8 cellular contexts compared by ENCODE assay signal in the genomic region with DNA sequence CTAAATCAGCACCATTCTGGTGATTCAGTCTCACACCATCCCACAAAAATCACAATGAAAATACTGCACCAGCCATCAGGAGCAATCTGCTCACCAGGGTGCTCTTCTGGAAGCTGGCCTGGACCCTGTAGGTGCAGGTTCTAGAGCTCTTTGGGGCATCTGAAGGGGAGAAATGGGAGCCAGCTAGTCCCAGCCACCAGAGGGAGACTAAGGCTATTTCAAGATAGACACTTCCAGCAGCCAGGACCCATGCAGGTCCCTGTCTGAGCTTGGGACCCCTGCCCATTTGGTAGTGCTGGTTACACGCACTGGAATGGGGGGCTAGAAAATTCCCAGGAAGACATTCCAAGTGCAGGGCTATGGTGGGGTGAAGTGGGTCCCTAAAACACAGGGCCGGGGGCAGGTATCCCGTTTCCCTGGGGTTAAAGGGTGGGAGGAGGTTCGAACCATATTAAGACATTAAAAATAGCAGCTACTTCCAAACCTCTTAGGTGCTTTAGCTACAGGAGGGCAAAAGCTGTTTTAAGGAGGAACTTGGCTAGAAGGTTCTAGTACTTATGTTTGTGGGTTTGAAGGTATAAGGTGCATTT.
A peak's percentile ranks its signal among the peaks of the same experiment; 100 is the strongest.
DNase-seq lines count a peak whose midpoint lies in the region; ATAC-seq and TF ChIP-seq lines count a peak whose summit lies in the region.

No MANE protein-coding gene starts in this region.

- no peak overlapping the region for H2AFZ ChIP-seq in GM23338

- H4K20me1 ChIP-seq in GM23338 (replicated peaks; ENCODE audit: insufficient read depth), result no peaks in the 10 kb centered on the region

- POLR2A ChIA-PET in CD4-positive, alpha-beta memory T cell (lab: Charles Lee; ENCODE audit: partially characterized antibody), result interaction anchor here (0.6 to 2.6 kb wide), 16 partner anchors 14 to 237 kb away, joined by 3 to 16 read pairs (median 6); partner anchors contain the start of gene NFATC2

- no peak overlapping the region for H3K4me3 ChIP-seq in CD4-positive, alpha-beta memory T cell (ENCODE audit: low read length in 2 of 2)
- H3K4me3 ChIP-seq in GM23338, result no peak overlapping the region
- no peak overlapping the region for H3K4me3 ChIP-seq in colonic mucosa
- H3K4me3 ChIP-seq in lower leg skin (ENCODE audit: low read depth, poor library complexity, severe bottlenecking), result no peak overlapping the region

- H3K4me2 ChIP-seq in GM23338, result 0 out of 2 replicates have a peak overlapping the region, but pooled peaks have one; percentile 3

- TF ChIP-seq CTCF in GM23338 (conservative IDR thresholded peaks at IDR 0.05; ENCODE audit: low read depth in 2 of 2) (peak; percentile 64 to 78), colonic mucosa (IDR thresholded peaks at IDR 0.05) (peak; percentile 27), lower leg skin (IDR thresholded peaks at IDR 0.05) (no peak), omental fat pad (IDR thresholded peaks at IDR 0.05) (no peak)

- H3K27me3 ChIP-seq in CD4-positive, alpha-beta memory T cell (ENCODE audit: insufficient read depth, low read length), result no peaks in the 10 kb centered on the region
- H3K27me3 ChIP-seq in GM23338 (ENCODE audit: insufficient read depth) (no peaks in the 10 kb centered on the region), colonic mucosa (no peaks in the 10 kb centered on the region)

- in situ Hi-C loops in SK-MEL-5 (cut with HindIII; ENCODE audit: low pct_unique_long_range_greater_than_20kb, low sequenced_read_pairs), result no loop called here

- H3K9ac ChIP-seq in colonic mucosa (ENCODE audit: low read depth in 2 of 2, low read length in 2 of 2), result peak overlapping the region in 1 of 2 donors; percentile 13

- CTCF ChIA-PET in CD4-positive, alpha-beta memory T cell (lab: Charles Lee; ENCODE audit: partially characterized antibody), result interaction anchor here (0.7 to 4.0 kb wide), 49 partner anchors 10 to 237 kb away, joined by 3 to 85 read pairs (median 4); partner anchors contain the start of gene NFATC2

- no peaks in the 10 kb centered on the region for H3F3A ChIP-seq in GM23338 (replicated peaks; ENCODE audit: low read depth)

- peaks cover 0 to 2% (median 0%) of the 10 kb centered on the region in 8 donors for H3K9me3 Mint-ChIP-seq in CD4-positive, alpha-beta memory T cell
- no peaks in the 10 kb centered on the region for H3K9me3 Mint-ChIP-seq in GM23338

- H3K4me1 ChIP-seq in CD4-positive, alpha-beta memory T cell (ENCODE audit: insufficient read depth, low read length), result peaks cover 48% of the 10 kb centered on the region
- H3K4me1 ChIP-seq in GM23338 (ENCODE audit: insufficient read depth), result peaks cover 43% of the 10 kb centered on the region
- H3K4me1 ChIP-seq in colonic mucosa, result no peaks in the 10 kb centered on the region

- no peaks in the 10 kb centered on the region for H3K79me2 ChIP-seq in GM23338 (replicated peaks; ENCODE audit: insufficient read depth)

- H3K36me3 Mint-ChIP-seq in CD4-positive, alpha-beta memory T cell, result peaks cover 27 to 45% of the 10 kb centered on the region in 2 donors
- H3K36me3 Mint-ChIP-seq in GM23338 (ENCODE audit: low read depth), result no peaks in the 10 kb centered on the region

- 70 to 79% methylated on average over 4 of the region's 4 CpGs for WGBS in lower leg skin, 2 donors

- intact Hi-C loops in CD4-positive, alpha-beta memory T cell (cut with micrococcal nuclease), result loop anchor here (1.0 to 5.0 kb wide), 5 partner anchors 18 to 209 kb away; no protein-coding TSS in a partner anchor
- intact Hi-C loops in colonic mucosa (cut with DNase I) (no loop called here), lower leg skin (cut with DNase I; ENCODE audit: low total_unique reads) (no loop called here)

- H3K4me3 Mint-ChIP-seq in CD4-positive, alpha-beta memory T cell, result peak overlapping the region in 4 of 8 donors; percentile 13 to 50 (median 38)
- no peak overlapping the region for H3K4me3 Mint-ChIP-seq in GM23338

- no peaks in the 10 kb centered on the region for H3K9me2 ChIP-seq in GM23338 (ENCODE audit: insufficient read depth)

- peak; percentile 72 for ATAC-seq in GM23338
- ATAC-seq in omental fat pad (ENCODE audit: low FRiP score), result no peak

- peak; percentile 29 to 63 (median 37) for DNase-seq in CD4-positive, alpha-beta memory T cell
- DNase-seq in GM23338 (ENCODE audit: low spot score), result peak; percentile 76
- peak; percentile 82 for DNase-seq in SK-MEL-5 (ENCODE audit: low read depth, low spot score)
- no peak for DNase-seq in colonic mucosa
- DNase-seq in myocyte (ENCODE audit: low read depth), result peak; percentile 38
- DNase-seq in lower leg skin (ENCODE audit: low spot score in 2 of 2), result no peak
- DNase-seq in omental fat pad (ENCODE audit: low spot score), result no peak
- DNase-seq in mucosa of gallbladder (ENCODE audit: low spot score), result no peak

- no peaks in the 10 kb centered on the region for H3K27me3 Mint-ChIP-seq in CD4-positive, alpha-beta memory T cell
- peaks cover 4% of the 10 kb centered on the region for H3K27me3 Mint-ChIP-seq in GM23338 (ENCODE audit: insufficient read depth, low read depth, poor library complexity)

- peaks cover 24 to 52% (median 38%) of the 10 kb centered on the region in 4 donors for H3K4me1 Mint-ChIP-seq in CD4-positive, alpha-beta memory T cell
- peaks cover 54% of the 10 kb centered on the region for H3K4me1 Mint-ChIP-seq in GM23338

- peaks cover 9% of the 10 kb centered on the region for H3K36me3 ChIP-seq in CD4-positive, alpha-beta memory T cell (ENCODE audit: insufficient read depth, low read length)
- H3K36me3 ChIP-seq in GM23338 (ENCODE audit: insufficient read depth), result no peaks in the 10 kb centered on the region
- no peaks in the 10 kb centered on the region for H3K36me3 ChIP-seq in colonic mucosa

- no peak for TF ChIP-seq POLR2A in lower leg skin (IDR thresholded peaks at IDR 0.05)

- no peaks in the 10 kb centered on the region for H3K9me3 ChIP-seq in CD4-positive, alpha-beta memory T cell (ENCODE audit: control insufficient read depth in 1 of 2, low read length in 2 of 2)
- no peaks in the 10 kb centered on the region for H3K9me3 ChIP-seq in colonic mucosa

- H3K27ac ChIP-seq in CD4-positive, alpha-beta memory T cell (ENCODE audit: low read depth, low read length), result peak overlapping the region; percentile 13
- no peak overlapping the region for H3K27ac ChIP-seq in GM23338 (ENCODE audit: low read depth)
- H3K27ac ChIP-seq in colonic mucosa, result no peak overlapping the region

- H3K27ac Mint-ChIP-seq in CD4-positive, alpha-beta memory T cell, result peak overlapping the region; percentile 35 to 85 (median 77)
- H3K27ac Mint-ChIP-seq in GM23338, result no peak overlapping the region

TF ChIP-seq in GM23338, 12 proteins besides CTCF, POLR2A, EP300 and RAD21 (continues in another document):
- no peak for TF ChIP-seq NANOG (IDR thresholded peaks at IDR 0.05; ENCODE audit: borderline replicate concordance)
- TF ChIP-seq, protein P1, sequence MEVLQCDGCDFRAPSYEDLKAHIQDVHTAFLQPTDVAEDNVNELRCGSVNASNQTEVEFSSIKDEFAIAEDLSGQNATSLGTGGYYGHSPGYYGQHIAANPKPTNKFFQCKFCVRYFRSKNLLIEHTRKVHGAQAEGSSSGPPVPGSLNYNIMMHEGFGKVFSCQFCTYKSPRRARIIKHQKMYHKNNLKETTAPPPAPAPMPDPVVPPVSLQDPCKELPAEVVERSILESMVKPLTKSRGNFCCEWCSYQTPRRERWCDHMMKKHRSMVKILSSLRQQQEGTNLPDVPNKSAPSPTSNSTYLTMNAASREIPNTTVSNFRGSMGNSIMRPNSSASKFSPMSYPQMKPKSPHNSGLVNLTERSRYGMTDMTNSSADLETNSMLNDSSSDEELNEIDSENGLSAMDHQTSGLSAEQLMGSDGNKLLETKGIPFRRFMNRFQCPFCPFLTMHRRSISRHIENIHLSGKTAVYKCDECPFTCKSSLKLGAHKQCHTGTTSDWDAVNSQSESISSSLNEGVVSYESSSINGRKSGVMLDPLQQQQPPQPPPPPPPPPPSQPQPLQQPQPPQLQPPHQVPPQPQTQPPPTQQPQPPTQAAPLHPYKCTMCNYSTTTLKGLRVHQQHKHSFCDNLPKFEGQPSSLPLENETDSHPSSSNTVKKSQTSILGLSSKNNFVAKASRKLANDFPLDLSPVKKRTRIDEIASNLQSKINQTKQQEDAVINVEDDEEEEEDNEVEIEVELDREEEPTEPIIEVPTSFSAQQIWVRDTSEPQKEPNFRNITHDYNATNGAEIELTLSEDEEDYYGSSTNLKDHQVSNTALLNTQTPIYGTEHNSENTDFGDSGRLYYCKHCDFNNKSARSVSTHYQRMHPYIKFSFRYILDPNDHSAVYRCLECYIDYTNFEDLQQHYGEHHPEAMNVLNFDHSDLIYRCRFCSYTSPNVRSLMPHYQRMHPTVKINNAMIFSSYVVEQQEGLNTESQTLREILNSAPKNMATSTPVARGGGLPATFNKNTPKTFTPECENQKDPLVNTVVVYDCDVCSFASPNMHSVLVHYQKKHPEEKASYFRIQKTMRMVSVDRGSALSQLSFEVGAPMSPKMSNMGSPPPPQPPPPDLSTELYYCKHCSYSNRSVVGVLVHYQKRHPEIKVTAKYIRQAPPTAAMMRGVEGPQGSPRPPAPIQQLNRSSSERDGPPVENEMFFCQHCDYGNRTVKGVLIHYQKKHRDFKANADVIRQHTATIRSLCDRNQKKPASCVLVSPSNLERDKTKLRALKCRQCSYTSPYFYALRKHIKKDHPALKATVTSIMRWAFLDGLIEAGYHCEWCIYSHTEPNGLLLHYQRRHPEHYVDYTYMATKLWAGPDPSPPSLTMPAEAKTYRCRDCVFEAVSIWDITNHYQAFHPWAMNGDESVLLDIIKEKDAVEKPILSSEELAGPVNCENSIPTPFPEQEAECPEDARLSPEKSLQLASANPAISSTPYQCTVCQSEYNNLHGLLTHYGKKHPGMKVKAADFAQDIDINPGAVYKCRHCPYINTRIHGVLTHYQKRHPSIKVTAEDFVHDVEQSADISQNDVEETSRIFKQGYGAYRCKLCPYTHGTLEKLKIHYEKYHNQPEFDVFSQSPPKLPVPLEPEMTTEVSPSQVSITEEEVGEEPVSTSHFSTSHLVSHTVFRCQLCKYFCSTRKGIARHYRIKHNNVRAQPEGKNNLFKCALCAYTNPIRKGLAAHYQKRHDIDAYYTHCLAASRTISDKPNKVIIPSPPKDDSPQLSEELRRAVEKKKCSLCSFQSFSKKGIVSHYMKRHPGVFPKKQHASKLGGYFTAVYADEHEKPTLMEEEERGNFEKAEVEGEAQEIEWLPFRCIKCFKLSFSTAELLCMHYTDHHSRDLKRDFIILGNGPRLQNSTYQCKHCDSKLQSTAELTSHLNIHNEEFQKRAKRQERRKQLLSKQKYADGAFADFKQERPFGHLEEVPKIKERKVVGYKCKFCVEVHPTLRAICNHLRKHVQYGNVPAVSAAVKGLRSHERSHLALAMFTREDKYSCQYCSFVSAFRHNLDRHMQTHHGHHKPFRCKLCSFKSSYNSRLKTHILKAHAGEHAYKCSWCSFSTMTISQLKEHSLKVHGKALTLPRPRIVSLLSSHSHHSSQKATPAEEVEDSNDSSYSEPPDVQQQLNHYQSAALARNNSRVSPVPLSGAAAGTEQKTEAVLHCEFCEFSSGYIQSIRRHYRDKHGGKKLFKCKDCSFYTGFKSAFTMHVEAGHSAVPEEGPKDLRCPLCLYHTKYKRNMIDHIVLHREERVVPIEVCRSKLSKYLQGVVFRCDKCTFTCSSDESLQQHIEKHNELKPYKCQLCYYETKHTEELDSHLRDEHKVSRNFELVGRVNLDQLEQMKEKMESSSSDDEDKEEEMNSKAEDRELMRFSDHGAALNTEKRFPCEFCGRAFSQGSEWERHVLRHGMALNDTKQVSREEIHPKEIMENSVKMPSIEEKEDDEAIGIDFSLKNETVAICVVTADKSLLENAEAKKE (CRISPR knock-in tag; IDR thresholded peaks at IDR 0.05), result 0 out of 2 replicates have a peak, but pooled peaks have one; percentile 33

Comparison
In these comparisons a context has a peak if more than half of its experiments do, and no peak if none do; other contexts are left out.
1. DNase-seq: peak in CD4-positive, alpha-beta memory T cell (5 of 5), GM23338 (single experiment), SK-MEL-5 (single experiment) and myocyte (single experiment); none in colonic mucosa (single experiment), lower leg skin (0 of 2), omental fat pad (single experiment) and mucosa of gallbladder (single experiment).
2. CTCF ChIP-seq: peak in GM23338 (2 of 2) and colonic mucosa (single experiment); none in lower leg skin (0 of 3) and omental fat pad (0 of 3).